8 cellular contexts compared by ENCODE assay signal in genomic region chr1:109667452-109668122, GRCh38. TPM values are rescaled to one million over a fixed set of nuclear protein-coding genes. Genes with fewer than 3 reads are reported as not detected.
A peak's percentile ranks its signal among the peaks of the same experiment; 100 is the strongest.
DNase-seq lines count a peak whose midpoint lies in the region; ATAC-seq, FAIRE-seq and TF ChIP-seq lines count a peak whose summit lies in the region.

TSS of gene GSTM2 (plus strand) at chr1:109668057. CDS start at chr1:109668116, 59 bp downstream.

- peak; percentile 68 for ATAC-seq in HG03442 (IDR thresholded peaks at IDR 0.05; ENCODE audit: unreplicated experiment)

- H3K9me3 ChIP-seq in AG04450 (ENCODE audit: control insufficient read depth, insufficient read depth, low read length) (no peaks in the 10 kb centered on the region), SJSA1 (replicated peaks) (no peaks in the 10 kb centered on the region), osteoblast (ENCODE audit: low read depth, low read length) (no peaks in the 10 kb centered on the region)

- H3K36me3 ChIP-seq in SJSA1 (no peaks in the 10 kb centered on the region), osteoblast (ENCODE audit: insufficient read depth, low read length) (peaks cover 4% of the 10 kb centered on the region)

- H3K27me3 ChIP-seq in AG04450 (ENCODE audit: control insufficient read depth, insufficient read depth, low read length): no peaks in the 10 kb centered on the region
- no peaks in the 10 kb centered on the region for H3K27me3 ChIP-seq in SJSA1 (replicated peaks)
- no peaks in the 10 kb centered on the region for H3K27me3 ChIP-seq in osteoblast (ENCODE audit: insufficient read depth, low read length)

- DNase-seq in AG04450 (ENCODE audit: low read depth, low spot score) (peak; percentile 57), GM19239 (ENCODE audit: insufficient read length, low spot score) (peak; percentile 65), SJSA1 (ENCODE audit: low read depth in 1 of 2, low spot score in 2 of 2) (peak; percentile 68 to 90), head of caudate nucleus (peak; percentile 84 to 98 (median 94)), osteoblast (ENCODE audit: insufficient read length, low spot score, missing footprints) (peak; percentile 98), superior temporal gyrus (ENCODE audit: extremely low spot score) (peak; percentile 55)
- peak; percentile 91 for DNase-seq in activated naive CD4-positive, alpha-beta T cell treated with anti-CD3 and anti-CD28 coated beads, Interleukin-2, amount 10 ng/mL, durations not matched to agents 7 days and 5 days

- H3K27ac ChIP-seq in AG04450 (ENCODE audit: low read depth, low read length) (no peak within 1 kb of the TSS), SJSA1 (no peak within 1 kb of the TSS), osteoblast (ENCODE audit: low read depth, low read length) (peak within 1 kb of the TSS; percentile 5)

- TF ChIP-seq CTCF in AG04450 (IDR thresholded peaks at IDR 0.05; ENCODE audit: low read depth, low read length): no peak
- TF ChIP-seq CTCF in osteoblast (IDR thresholded peaks at IDR 0.05; ENCODE audit: extremely low read depth, low read depth, low read length): no peak

- H4K20me1 ChIP-seq in osteoblast (ENCODE audit: insufficient read depth, low read length): no peaks in the 10 kb centered on the region

- H3K9me3 Mint-ChIP-seq in activated naive CD4-positive, alpha-beta T cell treated with anti-CD3 and anti-CD28 coated beads, Interleukin-2, amount 10 ng/mL, durations not matched to agents 7 days and 5 days: no peaks in the 10 kb centered on the region

- peak within 1 kb of the TSS; percentile 78 for H3K4me2 ChIP-seq in osteoblast (ENCODE audit: insufficient read depth, low read length)

- H3K27me3 Mint-ChIP-seq in activated naive CD4-positive, alpha-beta T cell treated with anti-CD3 and anti-CD28 coated beads, Interleukin-2, amount 10 ng/mL, durations not matched to agents 7 days and 5 days: peaks cover 3% of the 10 kb centered on the region

- no peak within 1 kb of the TSS for H3K27ac Mint-ChIP-seq in activated naive CD4-positive, alpha-beta T cell treated with anti-CD3 and anti-CD28 coated beads, Interleukin-2, amount 10 ng/mL, durations not matched to agents 7 days and 5 days

- peak within 1 kb of the TSS; percentile 83 for H2AFZ ChIP-seq in osteoblast (ENCODE audit: low read length)

- peak within 1 kb of the TSS; percentile 66 for H3K4me3 Mint-ChIP-seq in activated naive CD4-positive, alpha-beta T cell treated with anti-CD3 and anti-CD28 coated beads, Interleukin-2, amount 10 ng/mL, durations not matched to agents 7 days and 5 days

- CTCF ChIA-PET in AG04450 (lab: Charles Lee): interaction anchor here (1.0 to 1.1 kb wide), 3 partner anchors 25 to 106 kb away, joined by 3 to 6 read pairs (median 3); no protein-coding TSS in a partner anchor
- CTCF ChIA-PET in activated naive CD4-positive, alpha-beta T cell treated with anti-CD3 and anti-CD28 coated beads, Interleukin-2, amount 10 ng/mL, durations not matched to agents 7 days and 5 days (lab: Charles Lee): interaction anchor here (0.9 to 1.4 kb wide), 3 partner anchors 25 to 317 kb away, joined by 3 to 5 read pairs (median 3); partner anchors contain the start of gene AHCYL1

- H3K4me3 ChIP-seq in AG04450 (ENCODE audit: low read depth, low read length): peak within 1 kb of the TSS; percentile 65
- peak within 1 kb of the TSS; percentile 32 for H3K4me3 ChIP-seq in SJSA1
- peak within 1 kb of the TSS; percentile 73 for H3K4me3 ChIP-seq in osteoblast (ENCODE audit: insufficient read depth, low read length)

- H3K4me1 Mint-ChIP-seq in activated naive CD4-positive, alpha-beta T cell treated with anti-CD3 and anti-CD28 coated beads, Interleukin-2, amount 10 ng/mL, durations not matched to agents 7 days and 5 days: peaks cover 31% of the 10 kb centered on the region

- intact Hi-C loops in head of caudate nucleus (cut with DNase I): no loop called here

- peaks cover 3% of the 10 kb centered on the region for H3K36me3 Mint-ChIP-seq in activated naive CD4-positive, alpha-beta T cell treated with anti-CD3 and anti-CD28 coated beads, Interleukin-2, amount 10 ng/mL, durations not matched to agents 7 days and 5 days

- no peaks in the 10 kb centered on the region for H3K79me2 ChIP-seq in osteoblast (ENCODE audit: insufficient read depth, low read length)

- no peak for FAIRE-seq in GM19239 (lab: Jason Lieb, UNC)

- POLR2A ChIA-PET in AG04450 (lab: Yijun Ruan, JAX): no interaction called here

- H3K4me1 ChIP-seq in SJSA1 (replicated peaks): peaks cover 14% of the 10 kb centered on the region
- peaks cover 11% of the 10 kb centered on the region for H3K4me1 ChIP-seq in osteoblast (ENCODE audit: insufficient read depth, low read length)

RNA-seq across cellular contexts. Expression of gene GSTM2, which starts in this region (rescaled TPM):
- polyA plus RNA-seq in AG04450 (2011; rRNA removed): 90.2 and 93.8 TPM in 2 replicates
- 43.4 and 43.6 TPM in 2 replicates for polyA minus RNA-seq in AG04450 (2011; rRNA and poly(A)+ RNA removed)
- total RNA-seq in SJSA1 (2014; rRNA removed; shearing (Covaris generic)): 4.1 and 19.3 TPM in 2 replicates
- 14.8 and 16.2 TPM in 2 replicates for total RNA-seq in osteoblast
